ENCODE assay signal across 8 cellular contexts in genomic region chr20:41005361-41005729, GRCh38. TPM values are rescaled to one million over a fixed set of nuclear protein-coding genes. Genes with fewer than 3 reads are reported as not detected.
A peak's percentile ranks its signal among the peaks of the same experiment; 100 is the strongest.
DNase-seq lines count a peak whose midpoint lies in the region; ATAC-seq and TF ChIP-seq lines count a peak whose summit lies in the region.

No MANE protein-coding gene starts in this region.

- peaks cover 3% of the 10 kb centered on the region for H3K27me3 Mint-ChIP-seq in HFFc6 (ENCODE audit: insufficient read depth)
- no peaks in the 10 kb centered on the region for H3K27me3 Mint-ChIP-seq in T-helper 17 cell
- H3K27me3 Mint-ChIP-seq in type B pancreatic cell, result no peaks in the 10 kb centered on the region

- H3K4me3 Mint-ChIP-seq in HFFc6, result peak overlapping the region; percentile 86
- H3K4me3 Mint-ChIP-seq in T-helper 17 cell, result no peak overlapping the region
- no peak overlapping the region for H3K4me3 Mint-ChIP-seq in type B pancreatic cell

- peaks cover 21% of the 10 kb centered on the region for H3K4me1 ChIP-seq in stomach smooth muscle (ENCODE audit: control insufficient read depth, insufficient read depth, low read length)

- no peaks in the 10 kb centered on the region for H3K27me3 ChIP-seq in stomach smooth muscle (ENCODE audit: control insufficient read depth in 1 of 2, insufficient read depth in 2 of 2, low read length in 2 of 2)

- H3K4me3 ChIP-seq in stomach smooth muscle (ENCODE audit: low read length in 2 of 2), result no peak overlapping the region

- H3K27ac ChIP-seq in stomach smooth muscle (ENCODE audit: low read length), result peak overlapping the region; percentile 24

- H3K36me3 Mint-ChIP-seq in HFFc6 (ENCODE audit: low read depth) (peaks cover 14% of the 10 kb centered on the region; the same call in 1 of the 2 replicates), T-helper 17 cell (ENCODE audit: low read depth) (no peaks in the 10 kb centered on the region), type B pancreatic cell (no peaks in the 10 kb centered on the region)

- ATAC-seq in T-helper 17 cell, result no peak
- ATAC-seq in Right ventricle myocardium superior (ENCODE audit: poor library complexity), result peak; percentile 79
- ATAC-seq in HG03469 (IDR thresholded peaks at IDR 0.05; ENCODE audit: unreplicated experiment), result no peak
- no peak for ATAC-seq in HG03442 (IDR thresholded peaks at IDR 0.05; ENCODE audit: unreplicated experiment)

- H3K9me3 Mint-ChIP-seq in HFFc6, result peaks cover 13% of the 10 kb centered on the region
- H3K9me3 Mint-ChIP-seq in type B pancreatic cell, result peaks cover 8% of the 10 kb centered on the region

- intact Hi-C loops in Right ventricle myocardium superior (cut with DNase I), result no loop called here

- H3K4me1 Mint-ChIP-seq in HFFc6 (ENCODE audit: low read depth) (peaks cover 73% of the 10 kb centered on the region), T-helper 17 cell (peaks cover 16% of the 10 kb centered on the region), type B pancreatic cell (ENCODE audit: unreplicated experiment) (peaks cover 33% of the 10 kb centered on the region)

- TF ChIP-seq CTCF in HFFc6 (IDR thresholded peaks at IDR 0.05), result no peak
- TF ChIP-seq CTCF in type B pancreatic cell (conservative IDR thresholded peaks at IDR 0.05), result no peak

- H3K36me3 ChIP-seq in stomach smooth muscle (ENCODE audit: control insufficient read depth in 2 of 2, insufficient read depth in 2 of 2, low read length in 2 of 2), result no peaks in the 10 kb centered on the region

- peak; percentile 90 for DNase-seq in HFFc6
- no peak for DNase-seq in T-helper 17 cell
- DNase-seq in Right ventricle myocardium superior, result peak; percentile 91
- DNase-seq in NCI-H748 (lab: John Stamatoyannopoulos, UW; ENCODE audit: unreplicated experiment), result no peak
- DNase-seq in type B pancreatic cell (ENCODE audit: extremely low spot score, unreplicated experiment), result no peak

- H3K27ac Mint-ChIP-seq in HFFc6 (peak overlapping the region; percentile 100), T-helper 17 cell (peak overlapping the region; percentile 6), type B pancreatic cell (no peak overlapping the region)

- no peak overlapping the region for H3K9ac ChIP-seq in stomach smooth muscle (ENCODE audit: low read length in 2 of 2)

- H3K9me3 ChIP-seq in T-helper 17 cell (ENCODE audit: control insufficient read depth, low read length, poor library complexity, severe bottlenecking) (no peaks in the 10 kb centered on the region), stomach smooth muscle (ENCODE audit: control insufficient read depth in 2 of 2, low read length in 2 of 2) (no peaks in the 10 kb centered on the region)

RNA-seq across cellular contexts. Expression of gene TOP1, which starts 23.3 kb away (rescaled TPM):
- 10 to 100 TPM; 62.1 to 77.0 (median 73.0) TPM for total RNA-seq in HFFc6 (2021; fragmentation: NEBNext Ultra II Directional; extraction: Animal tissue kit (Norgen Biotek cat#: 25700))
- total RNA-seq in T-helper 17 cell (10 to 100 TPM; 37.4 to 44.4 TPM), Right ventricle myocardium superior (20.6 TPM), type B pancreatic cell (ENCODE audit: low replicate concordance) (72.5 and 84.6 TPM in 2 replicates)

Comparison
In these comparisons a context has a peak if more than half of its experiments do, and no peak if none do; other contexts are left out.
1. DNase-seq: peak in HFFc6 (single experiment) and Right ventricle myocardium superior (single experiment); none in T-helper 17 cell (0 of 3), NCI-H748 (single experiment) and type B pancreatic cell (single experiment).